ENCODE assay signal across 8 cellular contexts in the genomic region with DNA sequence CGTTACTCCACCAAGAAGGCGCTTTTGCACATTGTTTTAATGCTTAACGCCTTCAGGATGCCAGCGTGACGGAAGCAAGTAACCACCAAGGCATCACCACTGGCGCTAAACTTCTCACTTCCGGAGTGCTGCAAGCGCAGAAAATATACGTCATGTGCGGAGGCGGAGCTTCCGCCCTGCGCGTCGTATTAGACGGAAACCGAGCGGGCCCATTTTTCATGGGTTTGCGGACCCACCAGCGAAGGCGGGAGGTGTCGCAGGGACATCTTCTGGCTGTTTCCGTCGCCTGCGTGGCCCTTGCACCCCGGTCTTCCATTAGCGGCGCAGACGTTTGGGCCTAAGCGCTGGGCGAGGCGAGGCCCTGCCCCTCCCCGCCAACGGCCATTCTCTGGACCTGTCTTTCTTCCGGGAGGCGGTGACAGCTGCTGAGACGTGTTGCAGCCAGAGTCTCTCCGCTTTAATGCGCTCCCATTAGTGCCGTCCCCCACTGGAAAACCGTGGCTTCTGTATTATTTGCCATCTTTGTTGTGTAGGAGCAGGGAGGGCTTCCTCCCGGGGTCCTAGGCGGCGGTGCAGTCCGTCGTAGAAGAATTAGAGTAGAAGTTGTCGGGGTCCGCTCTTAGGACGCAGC. TPM values are rescaled to one million over a fixed set of nuclear protein-coding genes. Genes with fewer than 3 reads are reported as not detected.
DNase-seq lines count a peak whose midpoint lies in the region; ATAC-seq and TF ChIP-seq lines count a peak whose summit lies in the region.

A gene (plus strand): TSS at position 403 of the 631 bp plus-strand sequence. CDS start 235 bp downstream, outside the sequence.

- intact Hi-C loops in activated CD4-positive, alpha-beta T cell treated with anti-CD3 and anti-CD28 coated beads, Interleukin-2, amount 10 ng/mL, durations not matched to agents 24 days and 14 days (cut with micrococcal nuclease) = loop anchor here (1.0 to 5.0 kb wide), 7 partner anchors 45 to 253 kb away; a partner anchor contains a TSS
- intact Hi-C loops in colonic mucosa (cut with DNase I) = loop anchor here (5.0 to 10.0 kb wide), 4 partner anchors 48 to 263 kb away; a partner anchor contains a TSS

- no peak for TF ChIP-seq CTCF in BE2C (IDR thresholded peaks at IDR 0.05; ENCODE audit: low read depth, low read length)
- no peak for TF ChIP-seq CTCF in colonic mucosa (IDR thresholded peaks at IDR 0.05)

- no peaks in the 10 kb centered on the region for H3K27me3 ChIP-seq in BE2C
- H3K27me3 ChIP-seq in colonic mucosa = no peaks in the 10 kb centered on the region
- H3K27me3 ChIP-seq in layer of hippocampus (ENCODE audit: control insufficient read depth, insufficient read depth, low read length) = no peaks in the 10 kb centered on the region

- H3K27ac ChIP-seq in colonic mucosa = peak within 1 kb of the TSS; percentile 99
- H3K27ac ChIP-seq in layer of hippocampus (ENCODE audit: low read depth, low read length) = peak within 1 kb of the TSS; percentile 98

- H3K9me3 Mint-ChIP-seq in activated CD4-positive, alpha-beta T cell treated with anti-CD3 and anti-CD28 coated beads, Interleukin-2, amount 10 ng/mL, durations not matched to agents 24 days and 14 days = no peaks in the 10 kb centered on the region

- H3K36me3 ChIP-seq in BE2C (no peaks in the 10 kb centered on the region), colonic mucosa (no peaks in the 10 kb centered on the region)

- H3K4me1 ChIP-seq in BE2C (no peaks in the 10 kb centered on the region; the same call in 1 of the 2 replicates), colonic mucosa (peaks cover 6% of the 10 kb centered on the region)

- peak within 1 kb of the TSS; percentile 99 for H3K27ac Mint-ChIP-seq in activated CD4-positive, alpha-beta T cell treated with anti-CD3 and anti-CD28 coated beads, Interleukin-2, amount 10 ng/mL, durations not matched to agents 24 days and 14 days

- H3K4me1 Mint-ChIP-seq in activated CD4-positive, alpha-beta T cell treated with anti-CD3 and anti-CD28 coated beads, Interleukin-2, amount 10 ng/mL, durations not matched to agents 24 days and 14 days = peaks cover 35% of the 10 kb centered on the region

- H3K9me3 ChIP-seq in BE2C (no peaks in the 10 kb centered on the region), colonic mucosa (no peaks in the 10 kb centered on the region)

- DNase-seq in BE2C (peak; percentile 94), GM19240 (ENCODE audit: insufficient read length, low spot score) (peak; percentile 28), NCI-H526 treated with DMSO at 0.1 percent for 48 hours (lab: John Stamatoyannopoulos, UW) (peak; percentile 88), colonic mucosa (peak; percentile 94)
- peak; percentile 99 for DNase-seq in activated CD4-positive, alpha-beta T cell treated with anti-CD3 and anti-CD28 coated beads, Interleukin-2, amount 10 ng/mL, durations not matched to agents 24 days and 14 days
- DNase-seq in stimulated activated CD4-positive, alpha-beta T cell treated with anti-CD3 and anti-CD28 coated beads, Interleukin-1b, Interleukin-23, amount 100 ng/mL, for 4 hours (ENCODE audit: low read depth in 2 of 2) = peak; percentile 87 to 95

- peaks cover 3% of the 10 kb centered on the region for H3K27me3 Mint-ChIP-seq in activated CD4-positive, alpha-beta T cell treated with anti-CD3 and anti-CD28 coated beads, Interleukin-2, amount 10 ng/mL, durations not matched to agents 24 days and 14 days

- peak within 1 kb of the TSS; percentile 96 to 99 for H3K9ac ChIP-seq in colonic mucosa (ENCODE audit: low read depth in 2 of 2, low read length in 2 of 2)

- H3K36me3 Mint-ChIP-seq in activated CD4-positive, alpha-beta T cell treated with anti-CD3 and anti-CD28 coated beads, Interleukin-2, amount 10 ng/mL, durations not matched to agents 24 days and 14 days (ENCODE audit: low read depth) = peaks cover 18% of the 10 kb centered on the region

- peak; percentile 75 for ATAC-seq in HG03460 (IDR thresholded peaks at IDR 0.05; ENCODE audit: unreplicated experiment)

- H3K4me3 Mint-ChIP-seq in activated CD4-positive, alpha-beta T cell treated with anti-CD3 and anti-CD28 coated beads, Interleukin-2, amount 10 ng/mL, durations not matched to agents 24 days and 14 days = peak within 1 kb of the TSS; percentile 99

- H3K4me3 ChIP-seq in BE2C (ENCODE audit: low read depth, low read length) (peak within 1 kb of the TSS; percentile 96), colonic mucosa (peak within 1 kb of the TSS; percentile 91)

RNA-seq across cellular contexts. Expression of the gene that starts here (rescaled TPM):
- polyA plus RNA-seq in BE2C (2012; ENCODE audit: insufficient read depth, insufficient read length, low read depth) = 17.0 TPM
- 39.4 and 47.4 TPM in 2 replicates for total RNA-seq in activated CD4-positive, alpha-beta T cell treated with anti-CD3 and anti-CD28 coated beads, Interleukin-2, amount 10 ng/mL, durations not matched to agents 24 days and 14 days
- total RNA-seq in colonic mucosa = 10 to 100 TPM; 64.7 to 79.1 TPM

Comparison
In these comparisons a context has a peak if more than half of its experiments do, and no peak if none do; other contexts are left out.
1. Peak in every context shown above with its lines: DNase-seq, ATAC-seq, H3K4me3 ChIP-seq and H3K27ac ChIP-seq.
2. DNase-seq: peak in every context shown above with its lines; median percentile 99 in activated CD4-positive, alpha-beta T cell treated with anti-CD3 and anti-CD28 coated beads, Interleukin-2, amount 10 ng/mL, durations not matched to agents 24 days and 14 days; 94 in BE2C; 94 in colonic mucosa; 91 in stimulated activated CD4-positive, alpha-beta T cell treated with anti-CD3 and anti-CD28 coated beads, Interleukin-1b, Interleukin-23, amount 100 ng/mL, for 4 hours; 88 in NCI-H526 treated with DMSO at 0.1 percent for 48 hours; 28 in GM19240.